1 cellular context compared by ENCODE assay signal in genomic region chr7:936131-937054, GRCh38.
TF ChIP-seq lines count a peak whose summit lies in the region.

No MANE protein-coding gene starts in this region.

TF ChIP-seq in WTC11, 78 proteins besides CTCF, POLR2A, EP300 and RAD21 (continued from another document):
- TF ChIP-seq, protein P1, sequence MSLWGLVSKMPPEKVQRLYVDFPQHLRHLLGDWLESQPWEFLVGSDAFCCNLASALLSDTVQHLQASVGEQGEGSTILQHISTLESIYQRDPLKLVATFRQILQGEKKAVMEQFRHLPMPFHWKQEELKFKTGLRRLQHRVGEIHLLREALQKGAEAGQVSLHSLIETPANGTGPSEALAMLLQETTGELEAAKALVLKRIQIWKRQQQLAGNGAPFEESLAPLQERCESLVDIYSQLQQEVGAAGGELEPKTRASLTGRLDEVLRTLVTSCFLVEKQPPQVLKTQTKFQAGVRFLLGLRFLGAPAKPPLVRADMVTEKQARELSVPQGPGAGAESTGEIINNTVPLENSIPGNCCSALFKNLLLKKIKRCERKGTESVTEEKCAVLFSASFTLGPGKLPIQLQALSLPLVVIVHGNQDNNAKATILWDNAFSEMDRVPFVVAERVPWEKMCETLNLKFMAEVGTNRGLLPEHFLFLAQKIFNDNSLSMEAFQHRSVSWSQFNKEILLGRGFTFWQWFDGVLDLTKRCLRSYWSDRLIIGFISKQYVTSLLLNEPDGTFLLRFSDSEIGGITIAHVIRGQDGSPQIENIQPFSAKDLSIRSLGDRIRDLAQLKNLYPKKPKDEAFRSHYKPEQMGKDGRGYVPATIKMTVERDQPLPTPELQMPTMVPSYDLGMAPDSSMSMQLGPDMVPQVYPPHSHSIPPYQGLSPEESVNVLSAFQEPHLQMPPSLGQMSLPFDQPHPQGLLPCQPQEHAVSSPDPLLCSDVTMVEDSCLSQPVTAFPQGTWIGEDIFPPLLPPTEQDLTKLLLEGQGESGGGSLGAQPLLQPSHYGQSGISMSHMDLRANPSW (CRISPR knock-in tag; conservative IDR thresholded peaks at IDR 0.05; ENCODE audit: low read depth) = no peak
- TF ChIP-seq ZBTB21 (CRISPR knock-in tag; IDR thresholded peaks at IDR 0.05; ENCODE audit: borderline replicate concordance) = no peak
